21 cellular contexts compared by ENCODE assay signal in genomic region chr6:167426620-167427019, GRCh38.
"Had no signal": no experiment of that assay in that cellular context is flagged by ENCODE, and none has a peak within 500 bp of the region (broad histone marks: within the 10 kb centered on the region; RNA-seq: fewer than 3 reads in every experiment).

No MANE protein-coding gene starts in this region.

- DNase-seq: activated CD4-positive, alpha-beta memory T cell treated with anti-CD3 and anti-CD28 coated beads for 36 hours; activated CD4-positive, alpha-beta T cell treated with anti-CD3 and anti-CD28 coated beads for 48 hours; activated CD4-positive, CD25-positive, alpha-beta regulatory T cell; activated naive CD4-positive, alpha-beta T cell treated with anti-CD3 and anti-CD28 coated beads for 36 hours; activated naive CD8-positive, alpha-beta T cell treated with anti-CD3 and anti-CD28 coated beads, Interleukin-2, amount 10 ng/mL, durations not matched to agents 7 days and 5 days; activated T-cell treated with anti-CD3 and anti-CD28 coated beads, Interleukin-2, amount 50 U/mL, for 48 hours; amniotic stem cell; dorsolateral prefrontal cortex; esophagus squamous epithelium; head of caudate nucleus; naive thymus-derived CD8-positive, alpha-beta T cell; retina; stimulated activated CD4-positive, alpha-beta T cell treated with anti-CD3 and anti-CD28 coated beads, Interleukin-12 subunit alpha, Interleukin-12 subunit beta, amount 100 ng/mL, for 4 hours; stimulated activated CD4-positive, alpha-beta T cell treated with anti-CD3 and anti-CD28 coated beads, Interleukin-4, amount 100 ng/mL, for 4 hours; substantia nigra; T-helper 17 cell; tibial artery had no signal

- H3K27ac ChIP-seq: breast epithelium, dorsolateral prefrontal cortex, esophagus squamous epithelium, gastroesophageal sphincter, tibial artery had no signal

- H3K4me1 ChIP-seq: breast epithelium, esophagus squamous epithelium, gastroesophageal sphincter, tibial artery had no signal

- H3K9me3 ChIP-seq: breast epithelium, esophagus squamous epithelium, gastroesophageal sphincter, tibial artery had no signal

- H3K27ac Mint-ChIP-seq: activated CD4-positive, alpha-beta memory T cell treated with anti-CD3 and anti-CD28 coated beads for 36 hours; activated naive CD4-positive, alpha-beta T cell treated with anti-CD3 and anti-CD28 coated beads for 36 hours; activated naive CD8-positive, alpha-beta T cell treated with anti-CD3 and anti-CD28 coated beads, Interleukin-2, amount 10 ng/mL, durations not matched to agents 7 days and 5 days; naive thymus-derived CD8-positive, alpha-beta T cell; stimulated activated naive CD8-positive, alpha-beta T cell treated with anti-CD3 and anti-CD28 coated beads, Interleukin-15, Interleukin-2, amounts not matched to agents 100 ng/mL and 50 ng/mL, for 24 hours; T-helper 17 cell had no signal

- H3K27me3 ChIP-seq: breast epithelium, esophagus squamous epithelium, gastroesophageal sphincter had no signal

- H3K9me3 Mint-ChIP-seq: activated CD4-positive, alpha-beta memory T cell treated with anti-CD3 and anti-CD28 coated beads for 36 hours; activated naive CD4-positive, alpha-beta T cell treated with anti-CD3 and anti-CD28 coated beads for 36 hours; activated naive CD8-positive, alpha-beta T cell treated with anti-CD3 and anti-CD28 coated beads, Interleukin-2, amount 10 ng/mL, durations not matched to agents 7 days and 5 days; central memory CD8-positive, alpha-beta T cell; stimulated activated naive CD8-positive, alpha-beta T cell treated with anti-CD3 and anti-CD28 coated beads, Interleukin-15, Interleukin-2, amounts not matched to agents 100 ng/mL and 50 ng/mL, for 24 hours had no signal

- H3K4me3 ChIP-seq: breast epithelium, dorsolateral prefrontal cortex, esophagus squamous epithelium, gastroesophageal sphincter, tibial artery had no signal

- H3K4me3 Mint-ChIP-seq: activated CD4-positive, alpha-beta memory T cell treated with anti-CD3 and anti-CD28 coated beads for 36 hours; activated naive CD4-positive, alpha-beta T cell treated with anti-CD3 and anti-CD28 coated beads for 36 hours; activated naive CD8-positive, alpha-beta T cell treated with anti-CD3 and anti-CD28 coated beads, Interleukin-2, amount 10 ng/mL, durations not matched to agents 7 days and 5 days; central memory CD8-positive, alpha-beta T cell; naive thymus-derived CD8-positive, alpha-beta T cell; stimulated activated naive CD8-positive, alpha-beta T cell treated with anti-CD3 and anti-CD28 coated beads, Interleukin-15, Interleukin-2, amounts not matched to agents 100 ng/mL and 50 ng/mL, for 24 hours; T-helper 17 cell had no signal

- H3K4me1 Mint-ChIP-seq: activated naive CD8-positive, alpha-beta T cell treated with anti-CD3 and anti-CD28 coated beads, Interleukin-2, amount 10 ng/mL, durations not matched to agents 7 days and 5 days; central memory CD8-positive, alpha-beta T cell; naive thymus-derived CD8-positive, alpha-beta T cell; T-helper 17 cell had no signal

- ATAC-seq: gastroesophageal sphincter; naive thymus-derived CD8-positive, alpha-beta T cell; T-helper 17 cell had no signal

- H3K36me3 Mint-ChIP-seq: activated CD4-positive, alpha-beta memory T cell treated with anti-CD3 and anti-CD28 coated beads for 36 hours; activated naive CD8-positive, alpha-beta T cell treated with anti-CD3 and anti-CD28 coated beads, Interleukin-2, amount 10 ng/mL, durations not matched to agents 7 days and 5 days; naive thymus-derived CD8-positive, alpha-beta T cell had no signal

- H3K36me3 ChIP-seq: breast epithelium, esophagus squamous epithelium, gastroesophageal sphincter, tibial artery had no signal
